1 cellular context compared by ENCODE assay signal in genomic region chr12:56041579-56042429, GRCh38.
TF ChIP-seq lines count a peak whose summit lies in the region.

RPS26 (plus strand) TSS chr12:56041918; CDS start chr12:56042167, 249 bp downstream.

TF ChIP-seq in HepG2, 621 proteins besides CTCF, POLR2A, EP300 and RAD21 (continued from another document and continues in another):
- TF ChIP-seq, protein P1, sequence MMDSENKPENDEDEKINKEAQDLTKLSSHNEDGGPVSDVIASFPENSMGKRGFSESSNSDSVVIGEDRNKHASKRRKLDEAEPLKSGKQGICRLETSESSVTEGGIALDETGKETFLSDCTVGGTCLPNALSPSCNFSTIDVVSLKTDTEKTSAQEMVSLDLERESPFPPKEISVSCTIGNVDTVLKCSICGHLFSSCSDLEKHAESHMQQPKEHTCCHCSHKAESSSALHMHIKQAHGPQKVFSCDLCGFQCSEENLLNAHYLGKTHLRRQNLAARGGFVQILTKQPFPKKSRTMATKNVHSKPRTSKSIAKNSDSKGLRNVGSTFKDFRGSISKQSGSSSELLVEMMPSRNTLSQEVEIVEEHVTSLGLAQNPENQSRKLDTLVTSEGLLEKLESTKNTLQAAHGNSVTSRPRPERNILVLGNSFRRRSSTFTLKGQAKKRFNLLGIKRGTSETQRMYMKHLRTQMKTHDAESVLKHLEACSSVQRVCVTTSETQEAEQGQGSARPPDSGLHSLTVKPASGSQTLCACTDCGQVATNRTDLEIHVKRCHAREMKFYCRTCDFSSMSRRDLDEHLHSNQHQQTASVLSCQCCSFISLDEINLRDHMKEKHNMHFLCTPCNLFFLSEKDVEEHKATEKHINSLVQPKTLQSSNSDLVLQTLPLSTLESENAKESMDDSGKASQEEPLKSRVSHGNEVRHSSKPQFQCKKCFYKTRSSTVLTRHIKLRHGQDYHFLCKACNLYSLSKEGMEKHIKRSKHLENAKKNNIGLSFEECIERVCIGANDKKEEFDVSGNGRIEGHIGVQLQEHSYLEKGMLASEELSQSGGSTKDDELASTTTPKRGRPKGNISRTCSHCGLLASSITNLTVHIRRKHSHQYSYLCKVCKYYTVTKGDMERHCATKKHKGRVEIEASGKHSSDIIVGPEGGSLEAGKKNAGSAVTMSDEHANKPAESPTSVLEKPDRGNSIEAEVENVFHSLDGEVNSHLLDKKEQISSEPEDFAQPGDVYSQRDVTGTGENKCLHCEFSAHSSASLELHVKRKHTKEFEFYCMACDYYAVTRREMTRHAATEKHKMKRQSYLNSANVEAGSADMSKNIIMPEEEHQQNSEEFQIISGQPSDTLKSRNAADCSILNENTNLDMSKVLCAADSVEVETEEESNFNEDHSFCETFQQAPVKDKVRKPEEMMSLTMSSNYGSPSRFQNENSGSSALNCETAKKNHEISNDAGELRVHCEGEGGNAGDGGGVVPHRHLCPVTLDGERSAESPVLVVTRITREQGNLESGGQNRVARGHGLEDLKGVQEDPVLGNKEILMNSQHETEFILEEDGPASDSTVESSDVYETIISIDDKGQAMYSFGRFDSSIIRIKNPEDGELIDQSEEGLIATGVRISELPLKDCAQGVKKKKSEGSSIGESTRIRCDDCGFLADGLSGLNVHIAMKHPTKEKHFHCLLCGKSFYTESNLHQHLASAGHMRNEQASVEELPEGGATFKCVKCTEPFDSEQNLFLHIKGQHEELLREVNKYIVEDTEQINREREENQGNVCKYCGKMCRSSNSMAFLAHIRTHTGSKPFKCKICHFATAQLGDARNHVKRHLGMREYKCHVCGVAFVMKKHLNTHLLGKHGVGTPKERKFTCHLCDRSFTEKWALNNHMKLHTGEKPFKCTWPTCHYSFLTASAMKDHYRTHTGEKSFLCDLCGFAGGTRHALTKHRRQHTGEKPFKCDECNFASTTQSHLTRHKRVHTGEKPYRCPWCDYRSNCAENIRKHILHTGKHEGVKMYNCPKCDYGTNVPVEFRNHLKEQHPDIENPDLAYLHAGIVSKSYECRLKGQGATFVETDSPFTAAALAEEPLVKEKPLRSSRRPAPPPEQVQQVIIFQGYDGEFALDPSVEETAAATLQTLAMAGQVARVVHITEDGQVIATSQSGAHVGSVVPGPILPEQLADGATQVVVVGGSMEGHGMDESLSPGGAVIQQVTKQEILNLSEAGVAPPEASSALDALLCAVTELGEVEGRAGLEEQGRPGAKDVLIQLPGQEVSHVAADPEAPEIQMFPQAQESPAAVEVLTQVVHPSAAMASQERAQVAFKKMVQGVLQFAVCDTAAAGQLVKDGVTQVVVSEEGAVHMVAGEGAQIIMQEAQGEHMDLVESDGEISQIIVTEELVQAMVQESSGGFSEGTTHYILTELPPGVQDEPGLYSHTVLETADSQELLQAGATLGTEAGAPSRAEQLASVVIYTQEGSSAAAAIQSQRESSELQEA (CRISPR knock-in tag; IDR thresholded peaks at IDR 0.05; ENCODE audit: not compliant biosample characterization): no peak
- TF ChIP-seq CEBPB (IDR thresholded peaks at IDR 0.05; ENCODE audit: borderline replicate concordance, low read depth, low read length) (no peak), ZNF781 (CRISPR knock-in tag; IDR thresholded peaks at IDR 0.05; ENCODE audit: borderline replicate concordance, not compliant biosample characterization) (peak; percentile 47), MTF2 (CRISPR knock-in tag; IDR thresholded peaks at IDR 0.05; ENCODE audit: borderline replicate concordance) (no peak), CCDC6 (CRISPR knock-in tag; IDR thresholded peaks at IDR 0.05) (peak; percentile 89), BRD4 (CRISPR knock-in tag; IDR thresholded peaks at IDR 0.05) (peak; percentile 78; the same call in 1 of the 2 replicates), MXD3 (CRISPR knock-in tag; IDR thresholded peaks at IDR 0.05) (peak; percentile 77), KLF9 (CRISPR knock-in tag; IDR thresholded peaks at IDR 0.05; ENCODE audit: low read depth) (no peak), KAT8 (CRISPR knock-in tag; IDR thresholded peaks at IDR 0.05) (peak; percentile 98), KLF11 (CRISPR knock-in tag; IDR thresholded peaks at IDR 0.05) (peak; percentile 77; the same call in 1 of the 2 replicates), FOXK2 (IDR thresholded peaks at IDR 0.05) (no peak), GPN1 (CRISPR knock-in tag; IDR thresholded peaks at IDR 0.05; ENCODE audit: borderline replicate concordance) (no peak; the same call in 1 of the 2 replicates), ZNF775 (CRISPR knock-in tag; IDR thresholded peaks at IDR 0.05; ENCODE audit: borderline replicate concordance) (no peak), PAF1 (CRISPR knock-in tag; IDR thresholded peaks at IDR 0.05) (no peak), PHF5A (CRISPR knock-in tag; IDR thresholded peaks at IDR 0.05; ENCODE audit: low read depth, unreplicated experiment) (peak; percentile 92), SP4 (CRISPR knock-in tag; IDR thresholded peaks at IDR 0.05) (peak; percentile 60; the same call in 1 of the 2 replicates), NFIB (CRISPR knock-in tag; IDR thresholded peaks at IDR 0.05; ENCODE audit: borderline replicate concordance) (no peak), ZNF292 (CRISPR knock-in tag; IDR thresholded peaks at IDR 0.05; ENCODE audit: borderline replicate concordance, low read depth) (no peak), GATAD2A (CRISPR knock-in tag; IDR thresholded peaks at IDR 0.05) (peak; percentile 60), PREB (CRISPR knock-in tag; IDR thresholded peaks at IDR 0.05) (no peak), ZNF549 (CRISPR knock-in tag; IDR thresholded peaks at IDR 0.05) (no peak), SMARCE1 (IDR thresholded peaks at IDR 0.05; ENCODE audit: borderline replicate concordance) (no peak), ZNF33B (CRISPR knock-in tag; IDR thresholded peaks at IDR 0.05) (no peak), ZNF432 (CRISPR knock-in tag; IDR thresholded peaks at IDR 0.05; ENCODE audit: borderline replicate concordance) (no peak), NRL (CRISPR knock-in tag; IDR thresholded peaks at IDR 0.05; ENCODE audit: borderline replicate concordance) (peak; percentile 88), PHB2 (IDR thresholded peaks at IDR 0.05; ENCODE audit: partially characterized antibody) (no peak), ZNF337 (CRISPR knock-in tag; IDR thresholded peaks at IDR 0.05; ENCODE audit: borderline replicate concordance, low read depth) (no peak), BRCA1 (CRISPR knock-in tag; IDR thresholded peaks at IDR 0.05) (no peak), PLRG1 (conservative IDR thresholded peaks at IDR 0.05) (no peak), NONO (IDR thresholded peaks at IDR 0.05) (no peak), NONO (CRISPR knock-in tag; conservative IDR thresholded peaks at IDR 0.05) (peak; percentile 78), MZF1 (CRISPR knock-in tag; IDR thresholded peaks at IDR 0.05; ENCODE audit: borderline replicate concordance) (no peak), ZNF674 (CRISPR knock-in tag; IDR thresholded peaks at IDR 0.05; ENCODE audit: low read depth) (no peak), NFATC3 (CRISPR knock-in tag; IDR thresholded peaks at IDR 0.05) (no peak)
- TF ChIP-seq, protein P2, sequence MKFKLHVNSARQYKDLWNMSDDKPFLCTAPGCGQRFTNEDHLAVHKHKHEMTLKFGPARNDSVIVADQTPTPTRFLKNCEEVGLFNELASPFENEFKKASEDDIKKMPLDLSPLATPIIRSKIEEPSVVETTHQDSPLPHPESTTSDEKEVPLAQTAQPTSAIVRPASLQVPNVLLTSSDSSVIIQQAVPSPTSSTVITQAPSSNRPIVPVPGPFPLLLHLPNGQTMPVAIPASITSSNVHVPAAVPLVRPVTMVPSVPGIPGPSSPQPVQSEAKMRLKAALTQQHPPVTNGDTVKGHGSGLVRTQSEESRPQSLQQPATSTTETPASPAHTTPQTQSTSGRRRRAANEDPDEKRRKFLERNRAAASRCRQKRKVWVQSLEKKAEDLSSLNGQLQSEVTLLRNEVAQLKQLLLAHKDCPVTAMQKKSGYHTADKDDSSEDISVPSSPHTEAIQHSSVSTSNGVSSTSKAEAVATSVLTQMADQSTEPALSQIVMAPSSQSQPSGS (CRISPR knock-in tag; IDR thresholded peaks at IDR 0.05): peak; percentile 76; the same call in 1 of the 2 replicates
- TF ChIP-seq, protein P3, sequence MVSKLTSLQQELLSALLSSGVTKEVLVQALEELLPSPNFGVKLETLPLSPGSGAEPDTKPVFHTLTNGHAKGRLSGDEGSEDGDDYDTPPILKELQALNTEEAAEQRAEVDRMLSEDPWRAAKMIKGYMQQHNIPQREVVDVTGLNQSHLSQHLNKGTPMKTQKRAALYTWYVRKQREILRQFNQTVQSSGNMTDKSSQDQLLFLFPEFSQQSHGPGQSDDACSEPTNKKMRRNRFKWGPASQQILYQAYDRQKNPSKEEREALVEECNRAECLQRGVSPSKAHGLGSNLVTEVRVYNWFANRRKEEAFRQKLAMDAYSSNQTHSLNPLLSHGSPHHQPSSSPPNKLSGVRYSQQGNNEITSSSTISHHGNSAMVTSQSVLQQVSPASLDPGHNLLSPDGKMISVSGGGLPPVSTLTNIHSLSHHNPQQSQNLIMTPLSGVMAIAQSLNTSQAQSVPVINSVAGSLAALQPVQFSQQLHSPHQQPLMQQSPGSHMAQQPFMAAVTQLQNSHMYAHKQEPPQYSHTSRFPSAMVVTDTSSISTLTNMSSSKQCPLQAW (CRISPR knock-in tag; IDR thresholded peaks at IDR 0.05): no peak
- TF ChIP-seq, protein P4, sequence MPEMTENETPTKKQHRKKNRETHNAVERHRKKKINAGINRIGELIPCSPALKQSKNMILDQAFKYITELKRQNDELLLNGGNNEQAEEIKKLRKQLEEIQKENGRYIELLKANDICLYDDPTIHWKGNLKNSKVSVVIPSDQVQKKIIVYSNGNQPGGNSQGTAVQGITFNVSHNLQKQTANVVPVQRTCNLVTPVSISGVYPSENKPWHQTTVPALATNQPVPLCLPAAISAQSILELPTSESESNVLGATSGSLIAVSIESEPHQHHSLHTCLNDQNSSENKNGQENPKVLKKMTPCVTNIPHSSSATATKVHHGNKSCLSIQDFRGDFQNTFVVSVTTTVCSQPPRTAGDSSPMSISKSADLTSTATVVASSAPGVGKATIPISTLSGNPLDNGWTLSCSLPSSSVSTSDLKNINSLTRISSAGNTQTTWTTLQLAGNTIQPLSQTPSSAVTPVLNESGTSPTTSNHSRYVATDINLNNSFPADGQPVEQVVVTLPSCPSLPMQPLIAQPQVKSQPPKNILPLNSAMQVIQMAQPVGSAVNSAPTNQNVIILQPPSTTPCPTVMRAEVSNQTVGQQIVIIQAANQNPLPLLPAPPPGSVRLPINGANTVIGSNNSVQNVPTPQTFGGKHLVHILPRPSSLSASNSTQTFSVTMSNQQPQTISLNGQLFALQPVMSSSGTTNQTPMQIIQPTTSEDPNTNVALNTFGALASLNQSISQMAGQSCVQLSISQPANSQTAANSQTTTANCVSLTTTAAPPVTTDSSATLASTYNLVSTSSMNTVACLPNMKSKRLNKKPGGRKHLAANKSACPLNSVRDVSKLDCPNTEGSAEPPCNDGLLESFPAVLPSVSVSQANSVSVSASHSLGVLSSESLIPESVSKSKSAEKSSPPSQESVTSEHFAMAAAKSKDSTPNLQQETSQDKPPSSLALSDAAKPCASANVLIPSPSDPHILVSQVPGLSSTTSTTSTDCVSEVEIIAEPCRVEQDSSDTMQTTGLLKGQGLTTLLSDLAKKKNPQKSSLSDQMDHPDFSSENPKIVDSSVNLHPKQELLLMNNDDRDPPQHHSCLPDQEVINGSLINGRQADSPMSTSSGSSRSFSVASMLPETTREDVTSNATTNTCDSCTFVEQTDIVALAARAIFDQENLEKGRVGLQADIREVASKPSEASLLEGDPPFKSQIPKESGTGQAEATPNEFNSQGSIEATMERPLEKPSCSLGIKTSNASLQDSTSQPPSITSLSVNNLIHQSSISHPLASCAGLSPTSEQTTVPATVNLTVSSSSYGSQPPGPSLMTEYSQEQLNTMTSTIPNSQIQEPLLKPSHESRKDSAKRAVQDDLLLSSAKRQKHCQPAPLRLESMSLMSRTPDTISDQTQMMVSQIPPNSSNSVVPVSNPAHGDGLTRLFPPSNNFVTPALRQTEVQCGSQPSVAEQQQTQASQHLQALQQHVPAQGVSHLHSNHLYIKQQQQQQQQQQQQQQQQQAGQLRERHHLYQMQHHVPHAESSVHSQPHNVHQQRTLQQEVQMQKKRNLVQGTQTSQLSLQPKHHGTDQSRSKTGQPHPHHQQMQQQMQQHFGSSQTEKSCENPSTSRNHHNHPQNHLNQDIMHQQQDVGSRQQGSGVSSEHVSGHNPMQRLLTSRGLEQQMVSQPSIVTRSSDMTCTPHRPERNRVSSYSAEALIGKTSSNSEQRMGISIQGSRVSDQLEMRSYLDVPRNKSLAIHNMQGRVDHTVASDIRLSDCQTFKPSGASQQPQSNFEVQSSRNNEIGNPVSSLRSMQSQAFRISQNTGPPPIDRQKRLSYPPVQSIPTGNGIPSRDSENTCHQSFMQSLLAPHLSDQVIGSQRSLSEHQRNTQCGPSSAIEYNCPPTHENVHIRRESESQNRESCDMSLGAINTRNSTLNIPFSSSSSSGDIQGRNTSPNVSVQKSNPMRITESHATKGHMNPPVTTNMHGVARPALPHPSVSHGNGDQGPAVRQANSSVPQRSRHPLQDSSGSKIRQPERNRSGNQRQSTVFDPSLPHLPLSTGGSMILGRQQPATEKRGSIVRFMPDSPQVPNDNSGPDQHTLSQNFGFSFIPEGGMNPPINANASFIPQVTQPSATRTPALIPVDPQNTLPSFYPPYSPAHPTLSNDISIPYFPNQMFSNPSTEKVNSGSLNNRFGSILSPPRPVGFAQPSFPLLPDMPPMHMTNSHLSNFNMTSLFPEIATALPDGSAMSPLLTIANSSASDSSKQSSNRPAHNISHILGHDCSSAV (CRISPR knock-in tag; IDR thresholded peaks at IDR 0.05; ENCODE audit: borderline replicate concordance): no peak
- TF ChIP-seq, protein P5, sequence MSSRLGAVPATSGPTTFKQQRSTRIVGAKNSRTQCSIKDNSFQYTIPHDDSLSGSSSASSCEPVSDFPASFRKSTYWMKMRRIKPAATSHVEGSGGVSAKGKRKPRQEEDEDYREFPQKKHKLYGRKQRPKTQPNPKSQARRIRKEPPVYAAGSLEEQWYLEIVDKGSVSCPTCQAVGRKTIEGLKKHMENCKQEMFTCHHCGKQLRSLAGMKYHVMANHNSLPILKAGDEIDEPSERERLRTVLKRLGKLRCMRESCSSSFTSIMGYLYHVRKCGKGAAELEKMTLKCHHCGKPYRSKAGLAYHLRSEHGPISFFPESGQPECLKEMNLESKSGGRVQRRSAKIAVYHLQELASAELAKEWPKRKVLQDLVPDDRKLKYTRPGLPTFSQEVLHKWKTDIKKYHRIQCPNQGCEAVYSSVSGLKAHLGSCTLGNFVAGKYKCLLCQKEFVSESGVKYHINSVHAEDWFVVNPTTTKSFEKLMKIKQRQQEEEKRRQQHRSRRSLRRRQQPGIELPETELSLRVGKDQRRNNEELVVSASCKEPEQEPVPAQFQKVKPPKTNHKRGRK (CRISPR knock-in tag; IDR thresholded peaks at IDR 0.05): no peak
- TF ChIP-seq, protein P6, sequence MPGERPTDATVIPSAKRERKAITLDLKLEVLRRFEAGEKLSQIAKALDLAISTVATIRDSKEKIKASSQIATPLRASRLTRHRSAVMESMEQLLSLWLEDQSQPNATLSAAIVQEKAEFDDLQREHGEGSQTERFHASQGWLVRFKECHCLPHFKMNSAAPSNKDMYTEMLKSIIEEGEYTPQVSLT (CRISPR knock-in tag; IDR thresholded peaks at IDR 0.05; ENCODE audit: borderline replicate concordance, low read depth): no peak
